In the genomic region with DNA sequence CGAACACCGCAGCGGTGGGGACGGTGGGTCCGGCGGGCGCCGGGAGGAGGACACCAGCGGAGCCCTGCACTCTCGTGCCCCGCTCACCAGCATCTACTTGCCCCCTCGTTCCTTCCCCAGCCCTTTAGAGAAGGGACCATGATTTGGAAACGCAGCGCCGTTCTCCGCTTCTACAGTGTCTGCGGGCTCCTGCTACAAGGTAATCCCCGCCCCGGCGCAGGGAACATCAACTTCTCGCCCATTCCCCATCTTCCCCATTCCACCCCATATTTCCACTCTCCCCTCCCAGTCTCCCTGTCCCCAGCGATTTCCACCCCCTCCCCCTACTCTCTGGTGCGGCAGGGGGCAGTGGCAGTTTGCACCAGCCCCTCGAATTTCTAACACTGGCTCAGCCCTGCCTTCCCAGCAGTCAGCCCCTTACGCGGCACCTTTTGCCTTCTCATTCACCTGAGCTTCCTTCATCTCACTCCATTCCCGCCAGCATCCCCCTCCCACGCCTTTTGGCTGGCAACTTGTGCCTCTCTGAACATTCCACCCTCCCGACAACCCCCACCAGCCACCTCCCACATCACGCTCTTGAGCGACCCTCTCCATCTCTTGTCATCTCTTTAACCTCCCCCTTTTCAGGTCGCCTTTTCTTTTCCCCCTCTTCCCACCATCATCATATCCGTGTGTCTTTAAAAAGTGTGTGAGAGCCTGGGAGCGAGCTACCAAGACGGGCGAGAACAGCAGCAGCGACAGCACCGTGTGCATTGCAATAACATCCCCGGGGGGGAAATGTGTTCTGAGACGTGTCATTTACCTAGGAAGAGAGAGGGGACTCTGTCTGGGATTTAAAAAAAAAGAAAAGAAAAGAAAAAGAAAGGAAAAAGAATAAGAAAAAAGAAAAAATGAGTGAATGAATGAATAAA, we compare ENCODE assay signal across 9 cellular contexts. TPM values are rescaled to one million over a fixed set of nuclear protein-coding genes. Genes with fewer than 3 reads are reported as not detected.
DNase-seq lines count a peak whose midpoint lies in the region; ATAC-seq, FAIRE-seq and TF ChIP-seq lines count a peak whose summit lies in the region.
"Had no signal": no experiment of that assay in that cellular context is flagged by ENCODE, and none has a peak within 500 bp of the region (broad histone marks: within the 10 kb centered on the region; RNA-seq: fewer than 3 reads in every experiment).

No MANE protein-coding gene starts in this region.

- H3K36me3 Mint-ChIP-seq in dendritic cell treated with granulocyte-macrophage colony-stimulating factor and Interleukin-4, amounts not matched to agents 40 ng/mL and 50 ng/mL, for 4 days (ENCODE audit: low read depth), result no peaks in the 10 kb centered on the region
- peaks cover 0 to 12% (median 4%) of the 10 kb centered on the region in 3 donors for H3K36me3 Mint-ChIP-seq in naive thymus-derived CD8-positive, alpha-beta T cell

- no peaks in the 10 kb centered on the region for H3K9me3 Mint-ChIP-seq in dendritic cell treated with granulocyte-macrophage colony-stimulating factor and Interleukin-4, amounts not matched to agents 40 ng/mL and 50 ng/mL, for 4 days
- H3K9me3 Mint-ChIP-seq in naive thymus-derived CD8-positive, alpha-beta T cell, result peaks cover 0 to 12% (median 2%) of the 10 kb centered on the region in 9 donors

- no peak for FAIRE-seq in GM12891 (lab: Jason Lieb, UNC)
- FAIRE-seq: endometrium had no signal

- DNase-seq in NCI-H1092 treated with DMSO at 0.1 percent for 48 hours (lab: John Stamatoyannopoulos, UW) (peak; percentile 59), GM12891 (ENCODE audit: insufficient read length, low spot score) (no peak), NCI-H446 (lab: John Stamatoyannopoulos, UW) (no peak)
- DNase-seq in naive thymus-derived CD8-positive, alpha-beta T cell, result no peak
- no peak for DNase-seq in activated CD8-positive, alpha-beta memory T cell treated with anti-CD3 and anti-CD28 coated beads, Interleukin-2, amount 50 U/mL, for 48 hours

- H3K27me3 Mint-ChIP-seq in dendritic cell treated with granulocyte-macrophage colony-stimulating factor and Interleukin-4, amounts not matched to agents 40 ng/mL and 50 ng/mL, for 4 days, result peaks cover 50% of the 10 kb centered on the region
- H3K27me3 Mint-ChIP-seq in naive thymus-derived CD8-positive, alpha-beta T cell, result peaks cover 26 to 50% (median 41%) of the 10 kb centered on the region in 5 donors

- H3K4me3 ChIP-seq in BLaER1, result peak overlapping the region; percentile 76

- peak overlapping the region; percentile 60; the same call in 1 of the 2 replicates for H3K9ac ChIP-seq in BLaER1

- peaks cover 24% of the 10 kb centered on the region for H3K4me1 ChIP-seq in BLaER1

- peaks cover 17% of the 10 kb centered on the region for H3K27me3 ChIP-seq in BLaER1

- peak overlapping the region; percentile 77 for H3K4me3 Mint-ChIP-seq in dendritic cell treated with granulocyte-macrophage colony-stimulating factor and Interleukin-4, amounts not matched to agents 40 ng/mL and 50 ng/mL, for 4 days
- peak overlapping the region; percentile 53 to 88 (median 70) for H3K4me3 Mint-ChIP-seq in naive thymus-derived CD8-positive, alpha-beta T cell

- intact Hi-C loops in dendritic cell treated with granulocyte-macrophage colony-stimulating factor and Interleukin-4, amounts not matched to agents 40 ng/mL and 50 ng/mL, for 4 days (cut with micrococcal nuclease), result no loop called here

- no peak for ATAC-seq in naive thymus-derived CD8-positive, alpha-beta T cell
- no peak for ATAC-seq in GM21390 (IDR thresholded peaks at IDR 0.05; ENCODE audit: unreplicated experiment)

- POLR2A ChIA-PET in naive thymus-derived CD8-positive, alpha-beta T cell (lab: Charles Lee), result no interaction called here

- no peaks in the 10 kb centered on the region for H4K20me1 ChIP-seq in BLaER1

- no peak overlapping the region for H3K27ac ChIP-seq in BLaER1

- no peak overlapping the region for H3K27ac Mint-ChIP-seq in dendritic cell treated with granulocyte-macrophage colony-stimulating factor and Interleukin-4, amounts not matched to agents 40 ng/mL and 50 ng/mL, for 4 days
- H3K27ac Mint-ChIP-seq in naive thymus-derived CD8-positive, alpha-beta T cell, result peak overlapping the region in 3 of 10 donors; percentile 48 to 73 (median 64)

- TF ChIP-seq POLR2A in GM12891 (IDR thresholded peaks at IDR 0.05; ENCODE audit: low read depth, low read length), result no peak

- H3K4me2 ChIP-seq in BLaER1, result peak overlapping the region; percentile 91

- no peaks in the 10 kb centered on the region for H3K36me3 ChIP-seq in BLaER1

- H3K4me1 Mint-ChIP-seq in dendritic cell treated with granulocyte-macrophage colony-stimulating factor and Interleukin-4, amounts not matched to agents 40 ng/mL and 50 ng/mL, for 4 days (ENCODE audit: low read depth), result peaks cover 20% of the 10 kb centered on the region
- H3K4me1 Mint-ChIP-seq in naive thymus-derived CD8-positive, alpha-beta T cell, result peaks cover 14 to 29% (median 25%) of the 10 kb centered on the region in 4 donors

- no peaks in the 10 kb centered on the region for H3K9me3 ChIP-seq in BLaER1

TF ChIP-seq in GM12891, 5 proteins besides CTCF, POLR2A, EP300 and RAD21:
- TF ChIP-seq POLR2AphosphoS5 (IDR thresholded peaks at IDR 0.05; ENCODE audit: low read depth, low read length), result no peak
- no peak for TF ChIP-seq POU2F2 (IDR thresholded peaks at IDR 0.05; ENCODE audit: low read depth, low read length)
- no peak for TF ChIP-seq TAF1 (IDR thresholded peaks at IDR 0.05; ENCODE audit: low read depth, low read length)
- no peak for TF ChIP-seq SPI1 (IDR thresholded peaks at IDR 0.05; ENCODE audit: low read depth, low read length)
- TF ChIP-seq PAX5 (IDR thresholded peaks at IDR 0.05; ENCODE audit: insufficient read depth, low read length, severe bottlenecking), result no peak
TF ChIP-seq in GM12891: peak in this region for 0.

RNA-seq across cellular contexts. Expression of a gene that starts 0.9 kb away (rescaled TPM):
- under 1 TPM; 0.55 to 0.96 TPM for total RNA-seq in naive thymus-derived CD8-positive, alpha-beta T cell
- under 1 TPM in 1 of 3 donors, not detected in 2; 0.12 TPM for polyA plus RNA-seq in naive thymus-derived CD8-positive, alpha-beta T cell
- polyA plus RNA-seq in GM12891 (2012; ENCODE audit: low read depth, missing spikeins), result not detected
